Comparison of ENCODE assay signal across 11 cellular contexts in genomic region chr2:202056611-202057010, GRCh38. TPM values are rescaled to one million over a fixed set of nuclear protein-coding genes. Genes with fewer than 3 reads are reported as not detected.
A peak's percentile ranks its signal among the peaks of the same experiment; 100 is the strongest.
DNase-seq lines count a peak whose midpoint lies in the region; ATAC-seq and TF ChIP-seq lines count a peak whose summit lies in the region.
"Had no signal": no experiment of that assay in that cellular context is flagged by ENCODE, and none has a peak within 500 bp of the region (broad histone marks: within the 10 kb centered on the region; RNA-seq: fewer than 3 reads in every experiment).

No MANE protein-coding gene starts in this region.

- no peak overlapping the region for H3K27ac ChIP-seq in left ventricle myocardium inferior (replicated peaks)

- ATAC-seq in Right ventricle myocardium inferior (no peak), GM18909 (IDR thresholded peaks at IDR 0.05; ENCODE audit: poor library complexity, unreplicated experiment) (no peak)

- peaks cover 6% of the 10 kb centered on the region for H3K4me1 ChIP-seq in left ventricle myocardium inferior

- H3K4me3 ChIP-seq in left ventricle myocardium inferior (no peak overlapping the region), fibroblast of villous mesenchyme (ENCODE audit: low read depth, low read length) (no peak overlapping the region)

- H3K27me3 ChIP-seq in left ventricle myocardium inferior (ENCODE audit: low read depth): peaks cover 39% of the 10 kb centered on the region

- no peaks in the 10 kb centered on the region for H3K9me3 ChIP-seq in left ventricle myocardium inferior (replicated peaks)

- no peaks in the 10 kb centered on the region for H3K36me3 ChIP-seq in left ventricle myocardium inferior

- TF ChIP-seq CTCF in left ventricle myocardium inferior (IDR thresholded peaks at IDR 0.05; ENCODE audit: borderline replicate concordance) (peak; percentile 49), fibroblast of villous mesenchyme (IDR thresholded peaks at IDR 0.05; ENCODE audit: insufficient read depth, low read depth, low read length) (peak; percentile 43)

- DNase-seq in left ventricle myocardium inferior: no peak
- no peak for DNase-seq in Right ventricle myocardium inferior (ENCODE audit: missing footprints)
- peak; percentile 53 for DNase-seq in RPMI7951 (ENCODE audit: low read depth)
- peak; percentile 36 for DNase-seq in fibroblast of villous mesenchyme (ENCODE audit: low read depth)
- no peak for DNase-seq in hippocampal formation (lab: John Stamatoyannopoulos, UW)
- no peak for DNase-seq in cerebellar cortex (ENCODE audit: low spot score)
- no peak for DNase-seq in stimulated activated CD4-positive, alpha-beta T cell treated with anti-CD3 and anti-CD28 coated beads, Interleukin-2, amount 100 ng/mL, for 48 hours
- DNase-seq: activated T-cell treated with anti-CD3 and anti-CD28 coated beads for 4 hours, SHP77 had no signal

- intact Hi-C loops in left ventricle myocardium inferior (cut with micrococcal nuclease) (loop anchor here (10.0 kb wide), 1 partner anchor 192 kb away; no protein-coding TSS in a partner anchor), Right ventricle myocardium inferior (cut with DNase I) (loop anchor here (5.0 kb wide), 1 partner anchor 194 kb away; no protein-coding TSS in a partner anchor)

RNA-seq across cellular contexts. Expression of gene KIAA2012, which starts 16.4 kb away (rescaled TPM):
- total RNA-seq in left ventricle myocardium inferior: not detected
- total RNA-seq in Right ventricle myocardium inferior: not detected
- under 0.01 TPM in 1 of 2 replicates, not detected in the other for total RNA-seq in RPMI7951 (2014; rRNA removed; shearing (Covaris generic))
- total RNA-seq in fibroblast of villous mesenchyme: under 0.01 TPM in 2 replicates
- total RNA-seq: posterior vena cava had no signal

RNA-seq across cellular contexts. Expression of gene FZD7, which starts 23.0 kb away (rescaled TPM):
- 35.2 TPM for total RNA-seq in left ventricle myocardium inferior
- 24.2 TPM for total RNA-seq in Right ventricle myocardium inferior
- total RNA-seq in RPMI7951 (2014; rRNA removed; shearing (Covaris generic)): 29.4 and 32.4 TPM in 2 replicates
- 14.7 and 43.8 TPM in 2 replicates for total RNA-seq in fibroblast of villous mesenchyme

Comparison
In these comparisons a context has a peak if more than half of its experiments do, and no peak if none do; other contexts are left out.
1. DNase-seq: peak in RPMI7951 (single experiment) and fibroblast of villous mesenchyme (single experiment); none in left ventricle myocardium inferior (single experiment), Right ventricle myocardium inferior (single experiment), hippocampal formation (0 of 2), cerebellar cortex (single experiment) and stimulated activated CD4-positive, alpha-beta T cell treated with anti-CD3 and anti-CD28 coated beads, Interleukin-2, amount 100 ng/mL, for 48 hours (0 of 2).